1 cellular context compared by ENCODE assay signal in the genomic region with DNA sequence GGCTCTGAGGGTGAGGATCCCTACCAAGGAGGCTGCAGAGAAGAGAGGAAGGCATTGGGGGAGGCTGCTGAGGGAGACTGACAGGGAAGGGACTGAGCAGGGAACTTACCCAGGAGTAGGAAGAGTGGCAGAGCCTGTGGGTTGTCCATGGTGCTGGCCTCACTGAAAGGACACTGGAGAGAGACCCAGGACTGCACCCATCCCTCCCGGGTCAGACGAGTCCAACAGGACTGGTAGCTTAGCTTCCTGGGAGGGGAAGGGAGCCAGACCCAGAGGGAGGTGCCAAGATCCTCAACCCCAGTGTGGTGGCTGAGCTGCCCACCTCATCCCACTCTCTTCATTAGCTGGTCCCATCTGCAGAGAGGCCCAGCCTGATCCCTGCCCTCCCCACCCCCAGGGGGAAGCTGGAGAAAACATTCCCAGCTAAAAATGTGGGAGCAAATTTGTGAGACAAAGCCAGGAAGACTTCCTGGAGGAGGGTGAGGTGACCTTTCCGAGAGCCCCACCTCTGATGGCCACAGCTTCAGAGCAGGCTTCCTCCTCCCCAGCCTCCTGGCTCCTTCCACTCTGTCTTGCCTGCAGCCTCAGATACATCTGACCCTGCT.
TF ChIP-seq lines count a peak whose summit lies in the region.

A gene (minus strand): TSS at position 164 of the 605 bp plus-strand sequence. CDS start 15 bp downstream, at position 149.

TF ChIP-seq in GM23338, 12 proteins besides CTCF, POLR2A, EP300 and RAD21 (continued from another document):
- TF ChIP-seq, protein P1, sequence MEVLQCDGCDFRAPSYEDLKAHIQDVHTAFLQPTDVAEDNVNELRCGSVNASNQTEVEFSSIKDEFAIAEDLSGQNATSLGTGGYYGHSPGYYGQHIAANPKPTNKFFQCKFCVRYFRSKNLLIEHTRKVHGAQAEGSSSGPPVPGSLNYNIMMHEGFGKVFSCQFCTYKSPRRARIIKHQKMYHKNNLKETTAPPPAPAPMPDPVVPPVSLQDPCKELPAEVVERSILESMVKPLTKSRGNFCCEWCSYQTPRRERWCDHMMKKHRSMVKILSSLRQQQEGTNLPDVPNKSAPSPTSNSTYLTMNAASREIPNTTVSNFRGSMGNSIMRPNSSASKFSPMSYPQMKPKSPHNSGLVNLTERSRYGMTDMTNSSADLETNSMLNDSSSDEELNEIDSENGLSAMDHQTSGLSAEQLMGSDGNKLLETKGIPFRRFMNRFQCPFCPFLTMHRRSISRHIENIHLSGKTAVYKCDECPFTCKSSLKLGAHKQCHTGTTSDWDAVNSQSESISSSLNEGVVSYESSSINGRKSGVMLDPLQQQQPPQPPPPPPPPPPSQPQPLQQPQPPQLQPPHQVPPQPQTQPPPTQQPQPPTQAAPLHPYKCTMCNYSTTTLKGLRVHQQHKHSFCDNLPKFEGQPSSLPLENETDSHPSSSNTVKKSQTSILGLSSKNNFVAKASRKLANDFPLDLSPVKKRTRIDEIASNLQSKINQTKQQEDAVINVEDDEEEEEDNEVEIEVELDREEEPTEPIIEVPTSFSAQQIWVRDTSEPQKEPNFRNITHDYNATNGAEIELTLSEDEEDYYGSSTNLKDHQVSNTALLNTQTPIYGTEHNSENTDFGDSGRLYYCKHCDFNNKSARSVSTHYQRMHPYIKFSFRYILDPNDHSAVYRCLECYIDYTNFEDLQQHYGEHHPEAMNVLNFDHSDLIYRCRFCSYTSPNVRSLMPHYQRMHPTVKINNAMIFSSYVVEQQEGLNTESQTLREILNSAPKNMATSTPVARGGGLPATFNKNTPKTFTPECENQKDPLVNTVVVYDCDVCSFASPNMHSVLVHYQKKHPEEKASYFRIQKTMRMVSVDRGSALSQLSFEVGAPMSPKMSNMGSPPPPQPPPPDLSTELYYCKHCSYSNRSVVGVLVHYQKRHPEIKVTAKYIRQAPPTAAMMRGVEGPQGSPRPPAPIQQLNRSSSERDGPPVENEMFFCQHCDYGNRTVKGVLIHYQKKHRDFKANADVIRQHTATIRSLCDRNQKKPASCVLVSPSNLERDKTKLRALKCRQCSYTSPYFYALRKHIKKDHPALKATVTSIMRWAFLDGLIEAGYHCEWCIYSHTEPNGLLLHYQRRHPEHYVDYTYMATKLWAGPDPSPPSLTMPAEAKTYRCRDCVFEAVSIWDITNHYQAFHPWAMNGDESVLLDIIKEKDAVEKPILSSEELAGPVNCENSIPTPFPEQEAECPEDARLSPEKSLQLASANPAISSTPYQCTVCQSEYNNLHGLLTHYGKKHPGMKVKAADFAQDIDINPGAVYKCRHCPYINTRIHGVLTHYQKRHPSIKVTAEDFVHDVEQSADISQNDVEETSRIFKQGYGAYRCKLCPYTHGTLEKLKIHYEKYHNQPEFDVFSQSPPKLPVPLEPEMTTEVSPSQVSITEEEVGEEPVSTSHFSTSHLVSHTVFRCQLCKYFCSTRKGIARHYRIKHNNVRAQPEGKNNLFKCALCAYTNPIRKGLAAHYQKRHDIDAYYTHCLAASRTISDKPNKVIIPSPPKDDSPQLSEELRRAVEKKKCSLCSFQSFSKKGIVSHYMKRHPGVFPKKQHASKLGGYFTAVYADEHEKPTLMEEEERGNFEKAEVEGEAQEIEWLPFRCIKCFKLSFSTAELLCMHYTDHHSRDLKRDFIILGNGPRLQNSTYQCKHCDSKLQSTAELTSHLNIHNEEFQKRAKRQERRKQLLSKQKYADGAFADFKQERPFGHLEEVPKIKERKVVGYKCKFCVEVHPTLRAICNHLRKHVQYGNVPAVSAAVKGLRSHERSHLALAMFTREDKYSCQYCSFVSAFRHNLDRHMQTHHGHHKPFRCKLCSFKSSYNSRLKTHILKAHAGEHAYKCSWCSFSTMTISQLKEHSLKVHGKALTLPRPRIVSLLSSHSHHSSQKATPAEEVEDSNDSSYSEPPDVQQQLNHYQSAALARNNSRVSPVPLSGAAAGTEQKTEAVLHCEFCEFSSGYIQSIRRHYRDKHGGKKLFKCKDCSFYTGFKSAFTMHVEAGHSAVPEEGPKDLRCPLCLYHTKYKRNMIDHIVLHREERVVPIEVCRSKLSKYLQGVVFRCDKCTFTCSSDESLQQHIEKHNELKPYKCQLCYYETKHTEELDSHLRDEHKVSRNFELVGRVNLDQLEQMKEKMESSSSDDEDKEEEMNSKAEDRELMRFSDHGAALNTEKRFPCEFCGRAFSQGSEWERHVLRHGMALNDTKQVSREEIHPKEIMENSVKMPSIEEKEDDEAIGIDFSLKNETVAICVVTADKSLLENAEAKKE (CRISPR knock-in tag; IDR thresholded peaks at IDR 0.05) = no peak
- TF ChIP-seq, protein P2, sequence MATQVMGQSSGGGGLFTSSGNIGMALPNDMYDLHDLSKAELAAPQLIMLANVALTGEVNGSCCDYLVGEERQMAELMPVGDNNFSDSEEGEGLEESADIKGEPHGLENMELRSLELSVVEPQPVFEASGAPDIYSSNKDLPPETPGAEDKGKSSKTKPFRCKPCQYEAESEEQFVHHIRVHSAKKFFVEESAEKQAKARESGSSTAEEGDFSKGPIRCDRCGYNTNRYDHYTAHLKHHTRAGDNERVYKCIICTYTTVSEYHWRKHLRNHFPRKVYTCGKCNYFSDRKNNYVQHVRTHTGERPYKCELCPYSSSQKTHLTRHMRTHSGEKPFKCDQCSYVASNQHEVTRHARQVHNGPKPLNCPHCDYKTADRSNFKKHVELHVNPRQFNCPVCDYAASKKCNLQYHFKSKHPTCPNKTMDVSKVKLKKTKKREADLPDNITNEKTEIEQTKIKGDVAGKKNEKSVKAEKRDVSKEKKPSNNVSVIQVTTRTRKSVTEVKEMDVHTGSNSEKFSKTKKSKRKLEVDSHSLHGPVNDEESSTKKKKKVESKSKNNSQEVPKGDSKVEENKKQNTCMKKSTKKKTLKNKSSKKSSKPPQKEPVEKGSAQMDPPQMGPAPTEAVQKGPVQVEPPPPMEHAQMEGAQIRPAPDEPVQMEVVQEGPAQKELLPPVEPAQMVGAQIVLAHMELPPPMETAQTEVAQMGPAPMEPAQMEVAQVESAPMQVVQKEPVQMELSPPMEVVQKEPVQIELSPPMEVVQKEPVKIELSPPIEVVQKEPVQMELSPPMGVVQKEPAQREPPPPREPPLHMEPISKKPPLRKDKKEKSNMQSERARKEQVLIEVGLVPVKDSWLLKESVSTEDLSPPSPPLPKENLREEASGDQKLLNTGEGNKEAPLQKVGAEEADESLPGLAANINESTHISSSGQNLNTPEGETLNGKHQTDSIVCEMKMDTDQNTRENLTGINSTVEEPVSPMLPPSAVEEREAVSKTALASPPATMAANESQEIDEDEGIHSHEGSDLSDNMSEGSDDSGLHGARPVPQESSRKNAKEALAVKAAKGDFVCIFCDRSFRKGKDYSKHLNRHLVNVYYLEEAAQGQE (IDR thresholded peaks at IDR 0.05; ENCODE audit: unreplicated experiment) = no peak
- no peak for TF ChIP-seq NANOG (IDR thresholded peaks at IDR 0.05; ENCODE audit: borderline replicate concordance)
- no peak for TF ChIP-seq EZH2phosphoT487 (IDR thresholded peaks at IDR 0.05; ENCODE audit: unreplicated experiment)
- TF ChIP-seq, protein P3, sequence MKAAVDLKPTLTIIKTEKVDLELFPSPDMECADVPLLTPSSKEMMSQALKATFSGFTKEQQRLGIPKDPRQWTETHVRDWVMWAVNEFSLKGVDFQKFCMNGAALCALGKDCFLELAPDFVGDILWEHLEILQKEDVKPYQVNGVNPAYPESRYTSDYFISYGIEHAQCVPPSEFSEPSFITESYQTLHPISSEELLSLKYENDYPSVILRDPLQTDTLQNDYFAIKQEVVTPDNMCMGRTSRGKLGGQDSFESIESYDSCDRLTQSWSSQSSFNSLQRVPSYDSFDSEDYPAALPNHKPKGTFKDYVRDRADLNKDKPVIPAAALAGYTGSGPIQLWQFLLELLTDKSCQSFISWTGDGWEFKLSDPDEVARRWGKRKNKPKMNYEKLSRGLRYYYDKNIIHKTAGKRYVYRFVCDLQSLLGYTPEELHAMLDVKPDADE (IDR thresholded peaks at IDR 0.05) = no peak
- no peak for TF ChIP-seq CREB1 (CRISPR knock-in tag; IDR thresholded peaks at IDR 0.05; ENCODE audit: low read depth)
- TF ChIP-seq ZNF114 (CRISPR knock-in tag; IDR thresholded peaks at IDR 0.05) = no peak
- no peak for TF ChIP-seq STAT1 (IDR thresholded peaks at IDR 0.05; ENCODE audit: unreplicated experiment)
- TF ChIP-seq ZNF331 (CRISPR knock-in tag; IDR thresholded peaks at IDR 0.05; ENCODE audit: low read depth) = no peak
- TF ChIP-seq EZH2 (IDR thresholded peaks at IDR 0.05; ENCODE audit: low read depth, unreplicated experiment) = no peak
- no peak for TF ChIP-seq JUNB (IDR thresholded peaks at IDR 0.05; ENCODE audit: unreplicated experiment)
